In the genomic region with DNA sequence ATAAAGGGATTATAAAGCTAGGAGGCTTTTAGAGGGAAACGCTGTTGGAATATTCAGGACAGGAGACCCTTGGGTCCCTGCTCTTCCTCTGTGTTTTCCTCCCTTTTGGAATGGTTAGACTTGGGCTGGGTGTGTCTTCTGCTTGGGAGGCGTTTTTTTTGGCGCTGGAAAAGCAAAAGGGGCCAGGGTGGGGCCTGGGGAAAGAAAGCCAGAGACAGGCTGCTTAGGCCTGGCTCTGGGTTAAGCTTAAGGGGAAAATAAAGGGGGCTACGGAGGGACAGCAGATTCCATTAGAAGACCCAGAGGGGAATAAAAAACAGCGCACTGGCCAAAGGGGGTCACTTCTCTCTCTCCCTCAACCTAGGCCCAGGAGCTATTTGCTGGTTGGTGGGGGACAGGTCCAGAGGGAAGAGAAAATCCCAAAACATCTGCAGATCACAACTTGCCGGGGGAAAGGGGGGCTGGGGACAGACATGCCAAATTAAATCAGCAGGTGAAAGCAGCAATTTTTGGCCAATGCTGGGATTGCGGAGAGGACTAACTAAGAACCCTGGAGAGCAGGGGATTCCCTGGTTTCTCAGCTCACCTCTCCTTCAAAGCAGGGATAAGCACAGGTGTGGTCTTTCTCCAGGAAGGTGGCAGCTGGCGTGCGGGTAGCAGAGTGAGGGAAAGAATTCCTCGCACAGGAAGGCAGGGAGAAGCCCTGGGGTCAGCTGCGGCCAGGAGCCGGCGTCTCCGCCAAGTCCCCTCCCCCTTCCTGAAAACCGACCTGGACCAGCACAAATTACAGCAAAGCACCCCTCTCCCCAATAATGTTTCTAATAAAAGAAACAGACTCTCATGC, we compare ENCODE assay signal across 8 cellular contexts.
A peak's percentile ranks its signal among the peaks of the same experiment; 100 is the strongest.
DNase-seq lines count a peak whose midpoint lies in the region; TF ChIP-seq lines count a peak whose summit lies in the region.

No MANE protein-coding gene starts in this region.

- H3K36me3 ChIP-seq in ovary: no peaks in the 10 kb centered on the region

- intact Hi-C loops in activated CD4-positive, alpha-beta T cell treated with anti-CD3 and anti-CD28 coated beads, Interleukin-2, amount 10 ng/mL, durations not matched to agents 24 days and 14 days (cut with micrococcal nuclease): loop anchor here (2.0 to 10.0 kb wide), 7 partner anchors 63 to 749 kb away; partner anchors contain the start of genes LEPR and LEPROT
- intact Hi-C loops in ovary (cut with DNase I): loop anchor here in 2 of 4 donors (2.0 to 10.0 kb wide), 4 partner anchors 63 to 359 kb away; partner anchors contain the start of genes LEPR (in 2 of the 2), LEPROT (in 2 of the 2) and AK4 (in 1 of the 2)

- H3K27me3 ChIP-seq in ovary: no peaks in the 10 kb centered on the region

- no peaks in the 10 kb centered on the region for H3K36me3 Mint-ChIP-seq in activated CD4-positive, alpha-beta T cell treated with anti-CD3 and anti-CD28 coated beads, Interleukin-2, amount 10 ng/mL, durations not matched to agents 24 days and 14 days (ENCODE audit: low read depth)
- H3K36me3 Mint-ChIP-seq in glutamatergic neuron (ENCODE audit: unreplicated experiment): peaks cover 5% of the 10 kb centered on the region

- no peaks in the 10 kb centered on the region for H3K27me3 Mint-ChIP-seq in activated CD4-positive, alpha-beta T cell treated with anti-CD3 and anti-CD28 coated beads, Interleukin-2, amount 10 ng/mL, durations not matched to agents 24 days and 14 days
- peaks cover 5% of the 10 kb centered on the region for H3K27me3 Mint-ChIP-seq in glutamatergic neuron (ENCODE audit: unreplicated experiment)

- TF ChIP-seq EP300 in ovary (IDR thresholded peaks at IDR 0.05): no peak

- no peak for DNase-seq in activated CD4-positive, alpha-beta T cell treated with anti-CD3 and anti-CD28 coated beads, Interleukin-2, amount 10 ng/mL, durations not matched to agents 24 days and 14 days
- DNase-seq in activated CD4-positive, alpha-beta T cell treated with anti-CD3 and anti-CD28 coated beads, Interleukin-2, amount 50 U/mL, for 1 hour: no peak
- DNase-seq in glutamatergic neuron (peak; percentile 48), ovary (peak; percentile 35 to 77 (median 67)), cortex of kidney (lab: John Stamatoyannopoulos, UW) (no peak), NCI-H2196 (lab: John Stamatoyannopoulos, UW; ENCODE audit: unreplicated experiment) (no peak)
- DNase-seq in stimulated activated naive CD4-positive, alpha-beta T cell treated with Interleukin-2 at 50 U/mL for 16 hours (lab: John Stamatoyannopoulos, UW): no peak

- TF ChIP-seq CTCF in WI38 (IDR thresholded peaks at IDR 0.05; ENCODE audit: low read depth, low read length): no peak
- no peak for TF ChIP-seq CTCF in glutamatergic neuron (IDR thresholded peaks at IDR 0.05; ENCODE audit: partially characterized antibody, unreplicated experiment)
- no peak for TF ChIP-seq CTCF in ovary (IDR thresholded peaks at IDR 0.05)

- peak overlapping the region; percentile 58 for H3K27ac Mint-ChIP-seq in activated CD4-positive, alpha-beta T cell treated with anti-CD3 and anti-CD28 coated beads, Interleukin-2, amount 10 ng/mL, durations not matched to agents 24 days and 14 days
- H3K27ac Mint-ChIP-seq in glutamatergic neuron (ENCODE audit: unreplicated experiment): peak overlapping the region; percentile 81

- peaks cover 31% of the 10 kb centered on the region for H3K4me1 Mint-ChIP-seq in activated CD4-positive, alpha-beta T cell treated with anti-CD3 and anti-CD28 coated beads, Interleukin-2, amount 10 ng/mL, durations not matched to agents 24 days and 14 days
- H3K4me1 Mint-ChIP-seq in glutamatergic neuron (ENCODE audit: low read depth, unreplicated experiment): peaks cover 11% of the 10 kb centered on the region

- H3K9me3 ChIP-seq in ovary: no peaks in the 10 kb centered on the region

- H3K4me3 ChIP-seq in WI38 (ENCODE audit: low read depth, low read length) (peak overlapping the region; percentile 59), ovary (peak overlapping the region; percentile 83)

- peak overlapping the region; percentile 86 for H3K4me3 Mint-ChIP-seq in activated CD4-positive, alpha-beta T cell treated with anti-CD3 and anti-CD28 coated beads, Interleukin-2, amount 10 ng/mL, durations not matched to agents 24 days and 14 days
- peak overlapping the region; percentile 94 for H3K4me3 Mint-ChIP-seq in glutamatergic neuron (ENCODE audit: unreplicated experiment)

- 7 to 9% (median 7%) methylated on average over 15 of the region's 15 CpGs for WGBS in ovary, 3 donors

- H3K27ac ChIP-seq in ovary: peak overlapping the region; percentile 99 to 100

- peaks cover 11% of the 10 kb centered on the region for H3K4me1 ChIP-seq in ovary (ENCODE audit: insufficient read depth)

- no peak for TF ChIP-seq POLR2A in ovary (IDR thresholded peaks at IDR 0.05)

- no peaks in the 10 kb centered on the region for H3K9me3 Mint-ChIP-seq in activated CD4-positive, alpha-beta T cell treated with anti-CD3 and anti-CD28 coated beads, Interleukin-2, amount 10 ng/mL, durations not matched to agents 24 days and 14 days
- peaks cover 5% of the 10 kb centered on the region for H3K9me3 Mint-ChIP-seq in glutamatergic neuron (ENCODE audit: unreplicated experiment)

Comparison
In these comparisons a context has a peak if more than half of its experiments do, and no peak if none do; other contexts are left out.
1. DNase-seq: peak in glutamatergic neuron (single experiment) and ovary (5 of 5); none in activated CD4-positive, alpha-beta T cell treated with anti-CD3 and anti-CD28 coated beads, Interleukin-2, amount 10 ng/mL, durations not matched to agents 24 days and 14 days (single experiment), activated CD4-positive, alpha-beta T cell treated with anti-CD3 and anti-CD28 coated beads, Interleukin-2, amount 50 U/mL, for 1 hour (single experiment), cortex of kidney (single experiment), NCI-H2196 (single experiment) and stimulated activated naive CD4-positive, alpha-beta T cell treated with Interleukin-2 at 50 U/mL for 16 hours (single experiment).